8 cellular contexts compared by ENCODE assay signal in genomic region chr10:46228076-46229071, GRCh38. TPM values are rescaled to one million over a fixed set of nuclear protein-coding genes. Genes with fewer than 3 reads are reported as not detected.
DNase-seq lines count a peak whose midpoint lies in the region; ATAC-seq and TF ChIP-seq lines count a peak whose summit lies in the region.

No MANE protein-coding gene starts in this region.

- WGBS in thyroid gland, 2 donors, result 22 to 36% methylated on average over 6 of the region's 11 CpGs

- DNase-seq in activated gamma-delta T cell treated with Interleukin-2 at 50 U/mL for 16 hours (peak; percentile 54), activated gamma-delta T cell (lab: John Stamatoyannopoulos, UW) (no peak), SJCRH30 (peak; percentile 19 to 49), germinal center (ENCODE audit: low spot score) (peak; percentile 25), osteoblast (ENCODE audit: insufficient read length, low spot score, missing footprints) (peak; percentile 90), thyroid gland (peak; percentile 65 to 80)
- DNase-seq in activated naive CD4-positive, alpha-beta T cell (lab: John Stamatoyannopoulos, UW), result peak; percentile 14 to 49 (median 28)

- H3K9me3 ChIP-seq in SJCRH30 (replicated peaks) (no peaks in the 10 kb centered on the region), osteoblast (ENCODE audit: low read depth, low read length) (no peaks in the 10 kb centered on the region), thyroid gland (no peaks in the 10 kb centered on the region)

- peak; percentile 59 for ATAC-seq in HG03439 (IDR thresholded peaks at IDR 0.05; ENCODE audit: unreplicated experiment)

- no peak overlapping the region for H2AFZ ChIP-seq in osteoblast (ENCODE audit: low read length)

- H3K4me1 ChIP-seq in SJCRH30 (no peaks in the 10 kb centered on the region), osteoblast (ENCODE audit: insufficient read depth, low read length) (no peaks in the 10 kb centered on the region), thyroid gland (peaks cover 0 to 4% of the 10 kb centered on the region in 2 donors)

- no peaks in the 10 kb centered on the region for H3K36me3 ChIP-seq in SJCRH30
- no peaks in the 10 kb centered on the region for H3K36me3 ChIP-seq in osteoblast (ENCODE audit: insufficient read depth, low read length)
- no peaks in the 10 kb centered on the region for H3K36me3 ChIP-seq in thyroid gland

- H3K79me2 ChIP-seq in osteoblast (ENCODE audit: insufficient read depth, low read length), result no peaks in the 10 kb centered on the region

- H3K27ac ChIP-seq in SJCRH30, result no peak overlapping the region
- no peak overlapping the region for H3K27ac ChIP-seq in osteoblast (ENCODE audit: low read depth, low read length)
- H3K27ac ChIP-seq in thyroid gland, result no peak overlapping the region

- TF ChIP-seq POLR2A in thyroid gland (IDR thresholded peaks at IDR 0.05), result no peak

- TF ChIP-seq CTCF in osteoblast (IDR thresholded peaks at IDR 0.05; ENCODE audit: extremely low read depth, low read depth, low read length) (peak; percentile 86), thyroid gland (IDR thresholded peaks at IDR 0.05) (peak; percentile 57 to 96 (median 94))

- H3K4me2 ChIP-seq in osteoblast (ENCODE audit: insufficient read depth, low read length), result no peak overlapping the region

- H3K4me3 ChIP-seq in SJCRH30 (no peak overlapping the region), osteoblast (ENCODE audit: insufficient read depth, low read length) (no peak overlapping the region), thyroid gland (replicated peaks in 1 of 3) (no peak overlapping the region)

- no peaks in the 10 kb centered on the region for H4K20me1 ChIP-seq in osteoblast (ENCODE audit: insufficient read depth, low read length)

- H3K27me3 ChIP-seq in SJCRH30 (no peaks in the 10 kb centered on the region), osteoblast (ENCODE audit: insufficient read depth, low read length) (no peaks in the 10 kb centered on the region), thyroid gland (no peaks in the 10 kb centered on the region)

- intact Hi-C loops in thyroid gland (cut with DNase I), result no loop called here

RNA-seq across cellular contexts. Expression of gene ANTXRL, which starts 58.4 kb away (rescaled TPM):
- total RNA-seq in SJCRH30 (2014; rRNA removed; shearing (Covaris generic)), result not detected in 2 replicates
- total RNA-seq in osteoblast, result not detected in 2 replicates
- total RNA-seq in thyroid gland, result not detected
